ENCODE assay signal across 8 cellular contexts in genomic region chr3:125053304-125053699, GRCh38. TPM values are rescaled to one million over a fixed set of nuclear protein-coding genes. Genes with fewer than 3 reads are reported as not detected.
A peak's percentile ranks its signal among the peaks of the same experiment; 100 is the strongest.
DNase-seq lines count a peak whose midpoint lies in the region; ATAC-seq and TF ChIP-seq lines count a peak whose summit lies in the region.

No MANE protein-coding gene starts in this region.

- H3K4me1 ChIP-seq in Karpas-422 (ENCODE audit: low read length) (peaks cover 68% of the 10 kb centered on the region), duodenal mucosa (ENCODE audit: control insufficient read depth in 1 of 2, insufficient read depth in 2 of 2, low read length in 2 of 2) (peaks cover 25 to 37% of the 10 kb centered on the region in 2 donors)

- H3K36me3 ChIP-seq in Karpas-422 (ENCODE audit: insufficient read depth, low read length) (peaks cover 23% of the 10 kb centered on the region; the same call in 1 of the 2 replicates), duodenal mucosa (ENCODE audit: control insufficient read depth in 1 of 2, insufficient read depth in 2 of 2, low read length in 2 of 2) (no peaks in the 10 kb centered on the region)

- no peaks in the 10 kb centered on the region for H3K9me3 ChIP-seq in Karpas-422 (ENCODE audit: low read length)
- no peaks in the 10 kb centered on the region for H3K9me3 ChIP-seq in duodenal mucosa (ENCODE audit: control insufficient read depth in 1 of 2, low read length in 2 of 2)

- peaks cover 13% of the 10 kb centered on the region; the same call in 1 of the 2 replicates for H4K20me1 ChIP-seq in Karpas-422 (ENCODE audit: insufficient read depth, low read depth, low read length)

- no peak for ATAC-seq in HG02884 (IDR thresholded peaks at IDR 0.05; ENCODE audit: unreplicated experiment)

- H3K9me2 ChIP-seq in Karpas-422 (replicated peaks; ENCODE audit: insufficient read depth, low read length), result no peaks in the 10 kb centered on the region

- H3K27me3 ChIP-seq in Karpas-422 (ENCODE audit: low read length) (no peaks in the 10 kb centered on the region), duodenal mucosa (ENCODE audit: control insufficient read depth in 1 of 2, insufficient read depth in 2 of 2, low read length in 2 of 2) (peaks cover 5 to 15% of the 10 kb centered on the region in 2 donors)

- CTCF ChIA-PET in GM10248 (lab: Yijun Ruan, JAX), result interaction anchor here (1.3 to 2.0 kb wide), 4 partner anchors 10 to 292 kb away, joined by 4 to 5 read pairs (median 4); no protein-coding TSS in a partner anchor

- peak overlapping the region; percentile 88 for H3K27ac ChIP-seq in Karpas-422 (ENCODE audit: low read length)
- H3K27ac ChIP-seq in duodenal mucosa (ENCODE audit: low read depth, low read length), result peak overlapping the region; percentile 49

- peak overlapping the region; percentile 91 for H3K4me3 Mint-ChIP-seq in osteocyte (ENCODE audit: unreplicated experiment)

- POLR2A ChIA-PET in GM10248 (lab: Yijun Ruan, JAX), result interaction anchor here (0.6 kb wide), 1 partner anchor 542 kb away, joined by 5 read pairs; no protein-coding TSS in a partner anchor

- H3K27me3 Mint-ChIP-seq in osteocyte (ENCODE audit: unreplicated experiment), result no peaks in the 10 kb centered on the region

- no peak overlapping the region for H2AFZ ChIP-seq in Karpas-422 (ENCODE audit: low read length)

- H3K36me3 Mint-ChIP-seq in osteocyte (ENCODE audit: unreplicated experiment), result peaks cover 9% of the 10 kb centered on the region

- H3K9ac ChIP-seq in Karpas-422 (ENCODE audit: low read length) (peak overlapping the region; percentile 92), duodenal mucosa (ENCODE audit: low read depth in 1 of 2, low read length in 2 of 2) (no peak overlapping the region)

- H3K4me3 ChIP-seq in AG10803 (ENCODE audit: low read length) (peak overlapping the region; percentile 74), Karpas-422 (ENCODE audit: low read length) (peak overlapping the region; percentile 83), duodenal mucosa (ENCODE audit: low read depth in 1 of 2, low read length in 2 of 2) (peak overlapping the region in 1 of 2 donors; percentile 7)

- no peaks in the 10 kb centered on the region for H3K9me3 Mint-ChIP-seq in osteocyte (ENCODE audit: unreplicated experiment)

- peaks cover 71% of the 10 kb centered on the region for H3K79me2 ChIP-seq in Karpas-422 (ENCODE audit: low read length)

- H3K4me1 Mint-ChIP-seq in osteocyte (ENCODE audit: unreplicated experiment), result peaks cover 72% of the 10 kb centered on the region

- TF ChIP-seq CTCF in AG10803 (conservative IDR thresholded peaks at IDR 0.05; ENCODE audit: low read length) (no peak), osteocyte (IDR thresholded peaks at IDR 0.05) (no peak), GM10248 (IDR thresholded peaks at IDR 0.05; ENCODE audit: control extremely low read depth, extremely low read depth, low read depth, missing control alignments) (no peak)

- peak overlapping the region; percentile 92 for H3K27ac Mint-ChIP-seq in osteocyte (ENCODE audit: unreplicated experiment)

- DNase-seq in AG10803 (ENCODE audit: low read depth), result no peak
- no peak for DNase-seq in Karpas-422
- DNase-seq in osteocyte (ENCODE audit: extremely low spot score, unreplicated experiment), result no peak
- DNase-seq in stimulated activated CD4-positive, alpha-beta T cell treated with anti-CD3 and anti-CD28 coated beads, Interleukin-4, amount 100 ng/mL, for 24 hours, result no peak
- DNase-seq in GM10248 (ENCODE audit: extremely low spot score), result no peak
- no peak for DNase-seq in DMS53 treated with DMSO at 0.1 percent for 48 hours (lab: John Stamatoyannopoulos, UW; ENCODE audit: unreplicated experiment)

- H3K4me2 ChIP-seq in Karpas-422 (ENCODE audit: low read depth, low read length, poor library complexity, severe bottlenecking), result peak overlapping the region; percentile 64

RNA-seq across cellular contexts. Expression of gene HEG1, which starts 2.5 kb away (rescaled TPM):
- 57.3 and 57.9 TPM in 2 replicates for total RNA-seq in Karpas-422 (2014; rRNA removed; shearing (Covaris generic); ENCODE audit: low replicate concordance)
- total RNA-seq in osteocyte, result 123 and 129 TPM in 2 replicates
